In the genomic region with DNA sequence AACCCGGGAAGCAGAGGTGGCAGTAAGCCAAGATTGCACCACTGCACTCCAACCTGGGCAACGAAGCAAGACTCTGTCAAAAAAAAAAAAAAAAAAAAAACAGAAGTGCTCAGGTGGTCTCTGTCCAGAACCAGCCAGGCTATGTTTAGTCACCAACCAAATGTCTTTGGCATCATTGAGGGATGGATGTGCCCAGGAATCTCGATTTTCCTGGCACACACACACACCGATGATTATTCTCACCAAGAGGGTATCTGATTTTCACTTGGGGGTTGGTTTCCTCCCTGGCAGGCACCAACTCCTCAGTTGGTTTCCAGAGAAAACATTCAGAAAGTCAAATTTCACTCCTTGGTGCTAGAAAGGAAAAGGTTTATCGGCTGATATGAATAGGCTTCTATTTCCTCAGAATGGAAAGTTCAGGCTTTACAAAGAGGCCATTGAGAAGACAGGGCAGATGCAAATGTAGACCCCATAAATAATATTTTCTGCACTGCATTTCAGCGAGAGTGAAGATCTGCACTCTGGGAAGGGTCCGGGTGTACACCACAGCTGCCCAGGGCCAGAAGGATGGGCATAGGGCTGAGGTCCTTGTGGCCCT, we compare ENCODE assay signal across 21 cellular contexts.
"Had no signal": no experiment of that assay in that cellular context is flagged by ENCODE, and none has a peak within 500 bp of the region (broad histone marks: within the 10 kb centered on the region; RNA-seq: fewer than 3 reads in every experiment).

No MANE protein-coding gene starts in this region.

- H3K4me1 Mint-ChIP-seq: activated naive CD4-positive, alpha-beta T cell treated with anti-CD3 and anti-CD28 coated beads, Interleukin-2, amount 50 U/mL, for 24 hours; memory B cell; naive thymus-derived CD4-positive, alpha-beta T cell had no signal

- H3K9me3 ChIP-seq: left lung, ovary, tibial nerve had no signal

- H3K27me3 Mint-ChIP-seq: activated naive CD4-positive, alpha-beta T cell treated with anti-CD3 and anti-CD28 coated beads, Interleukin-2, amount 50 U/mL, for 24 hours; memory B cell had no signal

- H3K27ac ChIP-seq: dorsolateral prefrontal cortex, left lung, ovary, WERI-Rb-1 had no signal

- ATAC-seq: activated T-cell treated with anti-CD3 and anti-CD28 coated beads, Interleukin-2, amount 50 U/mL, for 72 hours; left lung; naive thymus-derived CD4-positive, alpha-beta T cell had no signal

- H3K27ac Mint-ChIP-seq: activated naive CD4-positive, alpha-beta T cell treated with anti-CD3 and anti-CD28 coated beads, Interleukin-2, amount 50 U/mL, for 24 hours; activated T-cell treated with anti-CD3 and anti-CD28 coated beads, Interleukin-2, amount 50 U/mL, for 72 hours; endodermal cell; memory B cell; naive thymus-derived CD4-positive, alpha-beta T cell had no signal

- H3K4me3 ChIP-seq: left lung, ovary, tibial nerve had no signal

- H3K27me3 ChIP-seq: left lung, ovary, tibial nerve had no signal

- H3K4me3 Mint-ChIP-seq: activated naive CD4-positive, alpha-beta T cell treated with anti-CD3 and anti-CD28 coated beads, Interleukin-2, amount 50 U/mL, for 24 hours; activated T-cell treated with anti-CD3 and anti-CD28 coated beads, Interleukin-2, amount 50 U/mL, for 72 hours; endodermal cell; memory B cell; naive thymus-derived CD4-positive, alpha-beta T cell had no signal

- H3K9me3 Mint-ChIP-seq: activated naive CD4-positive, alpha-beta T cell treated with anti-CD3 and anti-CD28 coated beads, Interleukin-2, amount 50 U/mL, for 24 hours; activated T-cell treated with anti-CD3 and anti-CD28 coated beads, Interleukin-2, amount 50 U/mL, for 72 hours; memory B cell; naive thymus-derived CD4-positive, alpha-beta T cell had no signal

- DNase-seq: activated CD4-positive, alpha-beta T cell treated with anti-CD3 and anti-CD28 coated beads for 1 hour; activated CD8-positive, alpha-beta memory T cell treated with anti-CD3 and anti-CD28 coated beads for 24 hours; activated CD8-positive, alpha-beta memory T cell treated with anti-CD3 and anti-CD28 coated beads, Interleukin-2, amount 50 U/mL, for 48 hours; activated gamma-delta T cell; activated T-cell treated with anti-CD3 and anti-CD28 coated beads, Interleukin-2, amount 50 U/mL, for 72 hours; dorsolateral prefrontal cortex; endodermal cell; erythroblast; head of caudate nucleus; kidney; left lung; naive thymus-derived CD4-positive, alpha-beta T cell; ovary; stimulated activated CD8-positive, alpha-beta memory T cell treated with anti-CD3 and anti-CD28 coated beads, Interleukin-4, amount 100 ng/mL, for 48 hours; stimulated activated naive CD4-positive, alpha-beta T cell; SW 1271; T-helper 2 cell; WERI-Rb-1 had no signal

- H3K36me3 Mint-ChIP-seq: activated naive CD4-positive, alpha-beta T cell treated with anti-CD3 and anti-CD28 coated beads, Interleukin-2, amount 50 U/mL, for 24 hours; naive thymus-derived CD4-positive, alpha-beta T cell had no signal
